ENCODE assay signal across 8 cellular contexts in genomic region chr16:67537636-67538591, GRCh38. TPM values are rescaled to one million over a fixed set of nuclear protein-coding genes. Genes with fewer than 3 reads are reported as not detected.
DNase-seq lines count a peak whose midpoint lies in the region; ATAC-seq and TF ChIP-seq lines count a peak whose summit lies in the region.

No MANE protein-coding gene starts in this region.

- no TSS peak for BruUV-seq in A673 (replicated peaks; lab: Mats Ljungman, UMichigan)
- no TSS peak for BruUV-seq in mammary epithelial cell (replicated peaks; lab: Mats Ljungman, UMichigan)

- no peaks in the 10 kb centered on the region for H3K9me3 ChIP-seq in A673 (ENCODE audit: low read depth, low read length, poor library complexity, severe bottlenecking)
- H3K9me3 ChIP-seq in mammary epithelial cell (replicated peaks; ENCODE audit: insufficient read depth, low read length): no peaks in the 10 kb centered on the region

- H4K20me1 ChIP-seq in mammary epithelial cell (ENCODE audit: insufficient read depth, low read length): no peaks in the 10 kb centered on the region

- H3K27me3 ChIP-seq in A673 (replicated peaks; ENCODE audit: insufficient read depth, low read depth, low read length, poor library complexity) (peaks cover 12% of the 10 kb centered on the region), mammary epithelial cell (ENCODE audit: insufficient read depth, low read length) (no peaks in the 10 kb centered on the region), kidney epithelial cell (ENCODE audit: control insufficient read depth, insufficient read depth, low read length) (no peaks in the 10 kb centered on the region)

- peaks cover 37% of the 10 kb centered on the region for H3K79me2 ChIP-seq in mammary epithelial cell (ENCODE audit: insufficient read depth, low read length)

- DNase-seq in A673 (ENCODE audit: low spot score): no peak
- DNase-seq in T-helper 22 cell (ENCODE audit: low read depth): peak; percentile 77
- DNase-seq in mammary epithelial cell: no peak
- DNase-seq in kidney epithelial cell (ENCODE audit: low read depth): no peak
- peak; percentile 52 for DNase-seq in stimulated activated CD4-positive, alpha-beta T cell treated with anti-CD3 and anti-CD28 coated beads, Interleukin-2, amount 100 ng/mL, for 4 hours (ENCODE audit: low read depth)
- no peak for DNase-seq in middle frontal gyrus (ENCODE audit: extremely low spot score, low spot score)

- H3K4me2 ChIP-seq in mammary epithelial cell (ENCODE audit: insufficient read depth, low read depth, low read length): peak overlapping the region; percentile 72

- TF ChIP-seq CTCF in A673 (conservative IDR thresholded peaks at IDR 0.05; ENCODE audit: low read depth, low read length) (no peak), mammary epithelial cell (conservative IDR thresholded peaks at IDR 0.05 in 1 of 2, IDR thresholded peaks at IDR 0.05 in 1 of 2; ENCODE audit: extremely low read depth in 1 of 2, insufficient read depth in 1 of 2, low read depth in 1 of 2, low read length in 2 of 2) (no peak), kidney epithelial cell (IDR thresholded peaks at IDR 0.05; ENCODE audit: insufficient read depth, low read length, poor library complexity, severe bottlenecking) (no peak)

- H2AFZ ChIP-seq in mammary epithelial cell (ENCODE audit: low read depth, low read length): no peak overlapping the region

- H3K4me3 ChIP-seq in A673 (ENCODE audit: low read depth, low read length, poor library complexity, severe bottlenecking): peak overlapping the region; percentile 60
- peak overlapping the region; percentile 35 to 48 (median 35) for H3K4me3 ChIP-seq in mammary epithelial cell (replicated peaks in 1 of 3; ENCODE audit: insufficient read depth in 1 of 3, low read depth in 2 of 3, low read length in 3 of 3)
- H3K4me3 ChIP-seq in kidney epithelial cell (ENCODE audit: low read depth, low read length): peak overlapping the region; percentile 54

- H3K27ac ChIP-seq in A673 (ENCODE audit: low read depth, low read length, poor library complexity, severe bottlenecking) (no peak overlapping the region), mammary epithelial cell (ENCODE audit: insufficient read depth, low read depth, low read length) (no peak overlapping the region)

- intact Hi-C loops in A673 (cut with micrococcal nuclease; ENCODE audit: unreplicated experiment): no loop called here
- intact Hi-C loops in mammary epithelial cell (cut with micrococcal nuclease): no loop called here

- H3K4me1 ChIP-seq in A673 (ENCODE audit: insufficient read depth, low read length, poor library complexity, severe bottlenecking) (peaks cover 14% of the 10 kb centered on the region), mammary epithelial cell (ENCODE audit: insufficient read depth, low read length) (peaks cover 21% of the 10 kb centered on the region)

- in situ Hi-C loops in mammary epithelial cell (cut with MboI; ENCODE audit: low sequenced_read_pairs in 2 of 2): no loop called here

- CTCF ChIA-PET in A673 (lab: Charles Lee): no interaction called here
- CTCF ChIA-PET in mammary epithelial cell (lab: Charles Lee; ENCODE audit: low non-redundant PET): no interaction called here

- POLR2A ChIA-PET in A673 (lab: Charles Lee; ENCODE audit: low non-redundant PET): no interaction called here

- no peak overlapping the region for H3K9ac ChIP-seq in mammary epithelial cell (ENCODE audit: insufficient read depth, low read length)

- WGBS in mammary epithelial cell (ENCODE audit: low coverage, missing lambda C conversion rate): 42% methylated on average over 26 of the region's 97 CpGs

- peak; percentile 35 for ATAC-seq in GM21447 (IDR thresholded peaks at IDR 0.05; ENCODE audit: unreplicated experiment)
- no peak for ATAC-seq in HG03025 (IDR thresholded peaks at IDR 0.05; ENCODE audit: low FRiP score, unreplicated experiment)

- dilution Hi-C loops in mammary epithelial cell (cut with HindIII; ENCODE audit: low sequenced_read_pairs): no loop called here

- H3K36me3 ChIP-seq in A673 (ENCODE audit: insufficient read depth, low read length, poor library complexity, severe bottlenecking) (peaks cover 3% of the 10 kb centered on the region), mammary epithelial cell (ENCODE audit: insufficient read depth, low read length) (peaks cover 7% of the 10 kb centered on the region), kidney epithelial cell (ENCODE audit: control insufficient read depth, insufficient read depth, low read length) (peaks cover 3% of the 10 kb centered on the region)

RNA-seq across cellular contexts. Expression of gene RIPOR1, which starts 9.3 kb away (rescaled TPM):
- 22.9 and 29.0 TPM in 2 replicates for total RNA-seq in A673 (2021)
- 10 to 100 TPM; 35.3 to 64.8 TPM for total RNA-seq in mammary epithelial cell
- polyA plus RNA-seq in mammary epithelial cell: 15.3 TPM
- polyA minus RNA-seq in mammary epithelial cell: 47.3 TPM
- 72.1 and 91.0 TPM in 2 replicates for total RNA-seq in kidney epithelial cell

RNA-seq across cellular contexts. Expression of gene CTCF, which starts 24.4 kb away (rescaled TPM):
- total RNA-seq in A673 (2021): 68.6 and 74.7 TPM in 2 replicates
- 10 to 100 TPM; 21.7 to 31.2 TPM for total RNA-seq in mammary epithelial cell
- polyA plus RNA-seq in mammary epithelial cell: 21.6 TPM
- 44.1 TPM for polyA minus RNA-seq in mammary epithelial cell
- total RNA-seq in kidney epithelial cell: 40.7 and 45.0 TPM in 2 replicates

RNA-seq across cellular contexts. Expression of gene AGRP, which starts 54.6 kb away (rescaled TPM):
- total RNA-seq in A673 (2021) (not detected in 2 replicates), mammary epithelial cell (not detected), kidney epithelial cell (not detected in 2 replicates)
- polyA plus RNA-seq in mammary epithelial cell: not detected
- not detected for polyA minus RNA-seq in mammary epithelial cell

RNA-seq across cellular contexts. Expression of gene ATP6V0D1, which starts 57.0 kb away (rescaled TPM):
- 56.5 and 63.9 TPM in 2 replicates for total RNA-seq in A673 (2021)
- total RNA-seq in mammary epithelial cell: 100 to 1,000 TPM in 1 of 2 donors, 10 to 100 TPM in 1; 93.3 to 124 TPM
- polyA plus RNA-seq in mammary epithelial cell: 268 TPM
- 279 TPM for polyA minus RNA-seq in mammary epithelial cell
- total RNA-seq in kidney epithelial cell: 157 and 233 TPM in 2 replicates

Comparison
In these comparisons a context has a peak if more than half of its experiments do, and no peak if none do; other contexts are left out.
1. DNase-seq: peak in T-helper 22 cell (single experiment) and stimulated activated CD4-positive, alpha-beta T cell treated with anti-CD3 and anti-CD28 coated beads, Interleukin-2, amount 100 ng/mL, for 4 hours (single experiment); none in A673 (single experiment), mammary epithelial cell (single experiment), kidney epithelial cell (single experiment) and middle frontal gyrus (single experiment).
2. Peak in every context shown above with its lines, with median percentiles within 50 percentile points of each other: H3K4me3 ChIP-seq.